In the genomic region with DNA sequence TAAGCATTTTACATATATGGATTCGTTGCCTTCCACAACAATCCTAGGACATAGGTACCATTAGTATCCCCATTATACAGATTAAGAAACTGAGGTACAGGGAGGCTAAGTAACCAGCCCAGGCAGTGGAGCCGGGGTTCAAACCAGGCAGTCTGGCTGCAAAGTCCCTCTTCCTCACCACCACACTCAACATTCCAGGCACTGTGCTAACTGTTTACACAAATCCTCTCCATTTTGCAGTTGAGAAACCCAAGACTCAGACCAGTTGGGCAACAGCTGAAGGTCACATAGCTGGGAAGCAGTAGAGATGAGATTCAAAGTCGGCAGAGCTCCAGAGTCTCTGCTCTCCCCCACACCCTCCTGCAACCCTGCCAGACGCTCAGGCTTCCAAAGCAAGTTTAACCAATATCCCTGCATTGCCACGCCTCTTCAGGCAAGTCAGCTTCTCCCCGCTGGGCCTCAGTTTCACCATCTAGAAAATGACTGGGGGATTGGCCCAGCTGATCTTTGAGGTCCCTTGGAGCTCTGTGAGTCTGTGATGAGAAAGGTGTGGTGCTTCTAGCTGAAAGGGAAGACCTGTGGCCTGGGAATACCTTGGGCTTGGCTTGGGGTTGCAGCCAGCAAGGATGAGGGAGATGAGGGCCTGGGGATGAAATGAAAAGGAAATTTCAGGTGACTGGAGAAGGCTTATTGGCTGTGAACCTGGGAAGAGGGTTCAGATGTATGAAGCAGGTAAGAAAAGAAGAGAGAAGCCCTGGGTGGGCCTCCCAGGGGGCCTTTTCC, we compare ENCODE assay signal across 1 cellular context.
TF ChIP-seq lines count a peak whose summit lies in the region.

No MANE protein-coding gene starts in this region.

TF ChIP-seq in A549, 52 proteins besides CTCF, POLR2A, EP300 and RAD21 (continued from another document):
- TF ChIP-seq, protein P1, sequence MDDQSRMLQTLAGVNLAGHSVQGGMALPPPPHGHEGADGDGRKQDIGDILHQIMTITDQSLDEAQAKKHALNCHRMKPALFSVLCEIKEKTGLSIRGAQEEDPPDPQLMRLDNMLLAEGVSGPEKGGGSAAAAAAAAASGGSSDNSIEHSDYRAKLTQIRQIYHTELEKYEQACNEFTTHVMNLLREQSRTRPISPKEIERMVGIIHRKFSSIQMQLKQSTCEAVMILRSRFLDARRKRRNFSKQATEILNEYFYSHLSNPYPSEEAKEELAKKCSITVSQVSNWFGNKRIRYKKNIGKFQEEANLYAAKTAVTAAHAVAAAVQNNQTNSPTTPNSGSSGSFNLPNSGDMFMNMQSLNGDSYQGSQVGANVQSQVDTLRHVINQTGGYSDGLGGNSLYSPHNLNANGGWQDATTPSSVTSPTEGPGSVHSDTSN (IDR thresholded peaks at IDR 0.05): peak; percentile 91
- TF ChIP-seq, protein P2, sequence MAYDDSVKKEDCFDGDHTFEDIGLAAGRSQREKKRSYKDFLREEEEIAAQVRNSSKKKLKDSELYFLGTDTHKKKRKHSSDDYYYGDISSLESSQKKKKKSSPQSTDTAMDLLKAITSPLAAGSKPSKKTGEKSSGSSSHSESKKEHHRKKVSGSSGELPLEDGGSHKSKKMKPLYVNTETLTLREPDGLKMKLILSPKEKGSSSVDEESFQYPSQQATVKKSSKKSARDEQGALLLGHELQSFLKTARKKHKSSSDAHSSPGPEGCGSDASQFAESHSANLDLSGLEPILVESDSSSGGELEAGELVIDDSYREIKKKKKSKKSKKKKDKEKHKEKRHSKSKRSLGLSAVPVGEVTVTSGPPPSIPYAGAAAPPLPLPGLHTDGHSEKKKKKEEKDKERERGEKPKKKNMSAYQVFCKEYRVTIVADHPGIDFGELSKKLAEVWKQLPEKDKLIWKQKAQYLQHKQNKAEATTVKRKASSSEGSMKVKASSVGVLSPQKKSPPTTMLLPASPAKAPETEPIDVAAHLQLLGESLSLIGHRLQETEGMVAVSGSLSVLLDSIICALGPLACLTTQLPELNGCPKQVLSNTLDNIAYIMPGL (CRISPR knock-in tag; IDR thresholded peaks at IDR 0.05; ENCODE audit: borderline replicate concordance): no peak
- TF ChIP-seq HOXB5 (CRISPR knock-in tag; IDR thresholded peaks at IDR 0.05) (peak; percentile 88), NFE2L2 (conservative IDR thresholded peaks at IDR 0.05; ENCODE audit: low read length) (no peak), FOXS1 (CRISPR knock-in tag; IDR thresholded peaks at IDR 0.05) (peak; percentile 91; the same call in 1 of the 2 replicates), CBX2 (IDR thresholded peaks at IDR 0.05; ENCODE audit: borderline replicate concordance, low read depth) (no peak), HDAC2 (IDR thresholded peaks at IDR 0.05) (peak; percentile 100), MAFK (IDR thresholded peaks at IDR 0.05; ENCODE audit: partially characterized antibody) (no peak), ZFP36 (IDR thresholded peaks at IDR 0.05; ENCODE audit: borderline replicate concordance, partially characterized antibody) (no peak), ZSCAN20 (CRISPR knock-in tag; IDR thresholded peaks at IDR 0.05) (peak; percentile 96), JUN (IDR thresholded peaks at IDR 0.05) (peak; percentile 60 to 73; a peak in 3 of 5 replicates), NPAS2 (CRISPR knock-in tag; IDR thresholded peaks at IDR 0.05; ENCODE audit: borderline replicate concordance) (no peak; the same call in 1 of the 2 replicates)
